ENCODE assay signal across 15 cellular contexts in the genomic region with DNA sequence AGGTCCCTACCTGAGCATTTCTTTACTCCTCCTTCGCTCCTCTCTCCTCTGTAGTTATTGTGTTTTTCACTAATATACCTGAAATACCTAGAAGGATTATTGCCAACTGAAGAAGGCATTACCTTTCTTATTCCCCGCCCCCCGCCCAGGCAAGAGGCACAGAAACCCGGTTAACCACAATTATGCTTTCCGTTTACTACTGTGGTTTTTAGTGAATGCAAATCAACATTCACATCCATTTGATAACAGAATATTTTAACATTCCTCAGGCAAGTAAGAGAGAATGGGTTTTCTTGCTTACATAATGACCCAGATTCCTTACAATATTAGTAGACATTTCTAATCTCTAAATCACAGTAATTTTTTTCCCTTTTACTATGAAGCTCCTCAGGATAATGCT.
DNase-seq lines count a peak whose midpoint lies in the region; ATAC-seq and TF ChIP-seq lines count a peak whose summit lies in the region.
"Had no signal": no experiment of that assay in that cellular context is flagged by ENCODE, and none has a peak within 500 bp of the region (broad histone marks: within the 10 kb centered on the region; RNA-seq: fewer than 3 reads in every experiment).

No MANE protein-coding gene starts in this region.

- no peaks in the 10 kb centered on the region for H4K20me1 ChIP-seq in BLaER1 treated with 17β-estradiol and CSF1 and Interleukin-3, amounts not matched to agents 10 nM and 100 nM

- H3K9me3 ChIP-seq in BLaER1 treated with 17β-estradiol and CSF1 and Interleukin-3, amounts not matched to agents 10 nM and 100 nM (replicated peaks in 1 of 11): peaks cover 0 to 14% (median 0%) of the 10 kb centered on the region in 11 experiments; a peak in 1 of 22 replicates
- H3K9me3 ChIP-seq: heart right ventricle had no signal

- no peak overlapping the region for H2AK5ac ChIP-seq in mesendoderm (ENCODE audit: low read length)

- peak overlapping the region in 9 of 11 experiments; percentile 24 to 64 (median 55); a peak in 17 of 22 replicates for H3K4me2 ChIP-seq in BLaER1 treated with 17β-estradiol and CSF1 and Interleukin-3, amounts not matched to agents 10 nM and 100 nM
- no peak overlapping the region for H3K4me2 ChIP-seq in mesendoderm (ENCODE audit: low read length)

- H2BK5ac ChIP-seq in mesendoderm (ENCODE audit: low read length): no peak overlapping the region

- H3K4me1 ChIP-seq in BLaER1 treated with 17β-estradiol and CSF1 and Interleukin-3, amounts not matched to agents 10 nM and 100 nM: peaks cover 0 to 17% (median 13%) of the 10 kb centered on the region in 10 experiments; a peak in 15 of 20 replicates
- peaks cover 3% of the 10 kb centered on the region for H3K4me1 ChIP-seq in mesendoderm (ENCODE audit: control insufficient read depth, low read depth, low read length)

- peak; percentile 50 for ATAC-seq in HG02885 (IDR thresholded peaks at IDR 0.05; ENCODE audit: poor library complexity, unreplicated experiment)
- ATAC-seq in HG03175 (IDR thresholded peaks at IDR 0.05; ENCODE audit: unreplicated experiment): no peak
- ATAC-seq: heart right ventricle, left lobe of liver had no signal

- H3K27me3 ChIP-seq in BLaER1 treated with 17β-estradiol and CSF1 and Interleukin-3, amounts not matched to agents 10 nM and 100 nM: no peaks in the 10 kb centered on the region
- H3K27me3 ChIP-seq in mesendoderm (ENCODE audit: insufficient read depth, low read length, poor library complexity): no peaks in the 10 kb centered on the region
- H3K27me3 ChIP-seq: heart right ventricle had no signal

- no peak overlapping the region for H3K4ac ChIP-seq in mesendoderm (ENCODE audit: low read depth, low read length)

- H3K36me3 ChIP-seq in BLaER1 treated with 17β-estradiol and CSF1 and Interleukin-3, amounts not matched to agents 10 nM and 100 nM: no peaks in the 10 kb centered on the region
- H3K36me3 ChIP-seq in mesendoderm (ENCODE audit: control insufficient read depth, insufficient read depth, low read length): no peaks in the 10 kb centered on the region

- H3K18ac ChIP-seq in mesendoderm (ENCODE audit: low read length): no peak overlapping the region

- no peaks in the 10 kb centered on the region for H3K27me3 Mint-ChIP-seq in activated T-cell treated with anti-CD3 and anti-CD28 coated beads, Interleukin-2, amount 50 U/mL, for 24 hours

- WGBS in mesendoderm (ENCODE audit: extremely low coverage, insufficient coverage, low lambda C conversion rate): no CpG with 5 or more reads among the region's 5 CpGs

- DNase-seq in activated CD4-positive, alpha-beta T cell treated with anti-CD3 and anti-CD28 coated beads, Interleukin-2, amount 50 U/mL, for 1 hour: peak; percentile 18
- DNase-seq in epithelial cell of esophagus (ENCODE audit: low read depth) (peak; percentile 3), cerebellar nuclear complex (lab: John Stamatoyannopoulos, UW) (no peak), mesendoderm (no peak)
- no peak for DNase-seq in activated T-cell treated with anti-CD3 and anti-CD28 coated beads, Interleukin-2, amount 50 U/mL, for 24 hours
- DNase-seq: activated effector memory CD4-positive, alpha-beta T cell treated with anti-CD3 and anti-CD28 coated beads, Interleukin-2, amount 50 U/mL, for 16 hours; erythroblast; heart right ventricle; NCI-H1105 treated with DMSO at 0.1 percent for 48 hours; NCI-H226 had no signal

- H3K4me3 Mint-ChIP-seq in activated T-cell treated with anti-CD3 and anti-CD28 coated beads, Interleukin-2, amount 50 U/mL, for 24 hours: no peak overlapping the region

- H3K79me2 ChIP-seq in mesendoderm (ENCODE audit: control insufficient read depth, insufficient read depth, low read length): no peaks in the 10 kb centered on the region

- H3K9me3 Mint-ChIP-seq in activated T-cell treated with anti-CD3 and anti-CD28 coated beads, Interleukin-2, amount 50 U/mL, for 24 hours: peaks cover 2% of the 10 kb centered on the region

- H4K8ac ChIP-seq in mesendoderm (ENCODE audit: low read depth, low read length): no peak overlapping the region

- TF ChIP-seq CTCF in epithelial cell of esophagus (IDR thresholded peaks at IDR 0.05; ENCODE audit: insufficient read depth, low read depth, low read length, missing control alignments): no peak

- H3K9ac ChIP-seq in BLaER1 treated with 17β-estradiol and CSF1 and Interleukin-3, amounts not matched to agents 10 nM and 100 nM: no peak overlapping the region
- H3K9ac ChIP-seq in mesendoderm (ENCODE audit: low read length): no peak overlapping the region

- H2BK15ac ChIP-seq in mesendoderm (replicated peaks; ENCODE audit: low read depth): no peak overlapping the region

- H3K56ac ChIP-seq in mesendoderm (ENCODE audit: low read length): no peak overlapping the region

- no peak overlapping the region for H4K5ac ChIP-seq in mesendoderm (ENCODE audit: low read length)

- no peak overlapping the region for H2BK120ac ChIP-seq in mesendoderm (ENCODE audit: low read depth, low read length)

- H3K27ac Mint-ChIP-seq in activated T-cell treated with anti-CD3 and anti-CD28 coated beads, Interleukin-2, amount 50 U/mL, for 24 hours: no peak overlapping the region

- H3K27ac ChIP-seq in BLaER1 treated with 17β-estradiol and CSF1 and Interleukin-3, amounts not matched to agents 10 nM and 100 nM: no peak overlapping the region
- H3K27ac ChIP-seq in mesendoderm (ENCODE audit: low read depth, low read length): no peak overlapping the region
- H3K27ac ChIP-seq: C4-2B, heart right ventricle had no signal

- peaks cover 27% of the 10 kb centered on the region for H3K36me3 Mint-ChIP-seq in activated T-cell treated with anti-CD3 and anti-CD28 coated beads, Interleukin-2, amount 50 U/mL, for 24 hours (ENCODE audit: low read depth)

- H3K4me1 Mint-ChIP-seq in activated T-cell treated with anti-CD3 and anti-CD28 coated beads, Interleukin-2, amount 50 U/mL, for 24 hours (ENCODE audit: low read depth): peaks cover 73% of the 10 kb centered on the region

- no peaks in the 10 kb centered on the region for H3K79me1 ChIP-seq in mesendoderm (ENCODE audit: low read length)

- H3K23ac ChIP-seq in mesendoderm (ENCODE audit: low read length): no peak overlapping the region

- H3K4me3 ChIP-seq in BLaER1 treated with 17β-estradiol and CSF1 and Interleukin-3, amounts not matched to agents 10 nM and 100 nM: no peak overlapping the region
- H3K4me3 ChIP-seq in epithelial cell of esophagus (ENCODE audit: low read length): no peak overlapping the region
- H3K4me3 ChIP-seq in mesendoderm (ENCODE audit: low read length): no peak overlapping the region
- H3K4me3 ChIP-seq: heart right ventricle had no signal

Comparison
In these comparisons a context has a peak if more than half of its experiments do, and no peak if none do; other contexts are left out.
1. DNase-seq: peak in activated CD4-positive, alpha-beta T cell treated with anti-CD3 and anti-CD28 coated beads, Interleukin-2, amount 50 U/mL, for 1 hour (single experiment) and epithelial cell of esophagus (single experiment); none in cerebellar nuclear complex (0 of 2), mesendoderm (single experiment) and activated T-cell treated with anti-CD3 and anti-CD28 coated beads, Interleukin-2, amount 50 U/mL, for 24 hours (single experiment).